In genomic region chr3:9190276-9190675, GRCh38 we compare ENCODE assay signal across 20 cellular contexts.
"Had no signal": no experiment of that assay in that cellular context is flagged by ENCODE, and none has a peak within 500 bp of the region (broad histone marks: within the 10 kb centered on the region; RNA-seq: fewer than 3 reads in every experiment).

No MANE protein-coding gene starts in this region.

- H3K9me3 ChIP-seq: SJSA1 had no signal

- H3K27ac ChIP-seq: SJSA1, SK-N-MC had no signal

- H3K36me3 ChIP-seq: SJSA1 had no signal

- DNase-seq: KBM-7, MV-4-11, NCI-H1048, NCI-H1105, NCI-H1417, NCI-H1436 treated with DMSO at 0.1 percent for 48 hours, NCI-H1694 treated with DMSO at 0.1 percent for 48 hours, NCI-H1930, NCI-H2081, NCI-H2107, NCI-H2227 treated with DMSO at 0.1 percent for 48 hours, NCI-H510A, NCI-H524 treated with DMSO at 0.1 percent for 48 hours, NCI-H69, NCI-H774, Right ventricle myocardium superior, RPMI8226, SIG-M5 had no signal

- H3K27me3 ChIP-seq: SJSA1 had no signal

- H3K4me1 ChIP-seq: SJSA1 had no signal

- H3K4me3 ChIP-seq: SJSA1, SK-N-MC had no signal
